ENCODE assay signal across 8 cellular contexts in genomic region chr11:76782526-76783293, GRCh38. TPM values are rescaled to one million over a fixed set of nuclear protein-coding genes. Genes with fewer than 3 reads are reported as not detected.
DNase-seq lines count a peak whose midpoint lies in the region; ATAC-seq and TF ChIP-seq lines count a peak whose summit lies in the region.

No MANE protein-coding gene starts in this region.

- intact Hi-C loops in body of pancreas (cut with DNase I): no loop called here

- 2 to 4% methylated on average over 11 to 38 of the region's 38 CpGs for WGBS in body of pancreas, 2 donors

- peak in 2 of 3 donors; percentile 34 to 42 for TF ChIP-seq POLR2A in body of pancreas (IDR thresholded peaks at IDR 0.05)

- H3K36me3 ChIP-seq in body of pancreas (replicated peaks in 1 of 2; ENCODE audit: insufficient read depth in 1 of 2, low read depth in 2 of 2): no peaks in the 10 kb centered on the region

- H3K4me3 ChIP-seq in body of pancreas: peak overlapping the region in 1 of 2 donors; percentile 84

- H3K9me3 ChIP-seq in body of pancreas: peaks cover 0 to 4% (median 0%) of the 10 kb centered on the region in 3 donors

- peak overlapping the region; percentile 74 to 78 (median 78) for H3K27ac ChIP-seq in body of pancreas

- no peaks in the 10 kb centered on the region for H3K27me3 ChIP-seq in body of pancreas

- H3K4me1 ChIP-seq in body of pancreas: peaks cover 46% of the 10 kb centered on the region

- TF ChIP-seq CTCF in body of pancreas (IDR thresholded peaks at IDR 0.05): peak in 1 of 7 experiments; percentile 13

- DNase-seq in GM04504 (ENCODE audit: low read depth): peak; percentile 88
- DNase-seq in LHCN-M2 (ENCODE audit: low read depth): peak; percentile 93
- DNase-seq in RKO (ENCODE audit: low spot score): peak; percentile 94
- peak; percentile 75 to 86 (median 83) for DNase-seq in body of pancreas
- peak in 41 of 51 donors; percentile 10 to 77 (median 44) for DNase-seq in hypothalamus (lab: John Stamatoyannopoulos, UW)
- peak; percentile 43 for DNase-seq in putamen (ENCODE audit: low spot score)

- ATAC-seq in body of pancreas: peak; percentile 83
- no peak for ATAC-seq in GM21723 (IDR thresholded peaks at IDR 0.05; ENCODE audit: unreplicated experiment)
- no peak for ATAC-seq in GM19463 (IDR thresholded peaks at IDR 0.05; ENCODE audit: unreplicated experiment)

RNA-seq across cellular contexts. Expression of gene TSKU, which starts 0.4 kb away (rescaled TPM):
- total RNA-seq in LHCN-M2 (2014; rRNA removed) (22.6 and 31.4 TPM in 2 replicates), body of pancreas (10 to 100 TPM; 32.7 to 51.7 TPM)
- 13.1 TPM for polyA plus RNA-seq in LHCN-M2 (2012)

Comparison
In these comparisons a context has a peak if more than half of its experiments do, and no peak if none do; other contexts are left out.
1. DNase-seq: peak in every context shown above with its lines; median percentile 94 in RKO; 93 in LHCN-M2; 88 in GM04504; 83 in body of pancreas; 44 in hypothalamus; 43 in putamen.